Comparison of ENCODE assay signal across 17 cellular contexts in the genomic region with DNA sequence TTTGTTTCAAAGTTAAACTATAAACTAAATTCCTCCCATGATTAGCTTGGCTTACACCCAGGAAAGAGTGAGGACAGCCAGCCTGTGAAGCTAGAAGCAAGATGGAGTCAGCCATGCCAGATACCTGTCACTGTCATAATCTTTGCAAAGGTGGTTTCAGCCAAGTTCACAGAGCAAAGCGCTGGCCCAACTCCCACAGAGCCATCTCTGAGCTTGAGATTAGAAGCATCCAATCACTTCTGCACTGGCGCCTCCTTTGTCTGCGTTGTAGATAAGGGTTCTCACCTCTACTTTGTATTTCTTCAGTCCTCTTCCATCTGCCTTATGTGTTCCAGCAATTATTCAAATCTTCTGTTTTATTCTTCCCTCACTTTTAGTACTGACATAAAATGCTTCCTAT.
DNase-seq lines count a peak whose midpoint lies in the region; ATAC-seq and TF ChIP-seq lines count a peak whose summit lies in the region.
"Had no signal": no experiment of that assay in that cellular context is flagged by ENCODE, and none has a peak within 500 bp of the region (broad histone marks: within the 10 kb centered on the region; RNA-seq: fewer than 3 reads in every experiment).

No MANE protein-coding gene starts in this region.

- H4K8ac ChIP-seq in mesendoderm (ENCODE audit: low read depth, low read length), result no peak overlapping the region

- H3K18ac ChIP-seq in mesendoderm (ENCODE audit: low read length), result no peak overlapping the region

- H2AK5ac ChIP-seq in mesendoderm (ENCODE audit: low read length), result no peak overlapping the region

- H2BK15ac ChIP-seq in mesendoderm (replicated peaks; ENCODE audit: low read depth), result no peak overlapping the region

- WGBS in endodermal cell (ENCODE audit: insufficient coverage in 1 of 2, insufficient read length in 1 of 2), 2 experiments, result 69 to 87% methylated on average over 3 of the region's 3 CpGs
- no CpG with 5 or more reads among the region's 3 CpGs for WGBS in mesendoderm (ENCODE audit: extremely low coverage, insufficient coverage, low lambda C conversion rate)

- peak; percentile 1 for DNase-seq in choroid plexus epithelial cell (ENCODE audit: low read depth)
- DNase-seq in endodermal cell, result peak; percentile 67
- DNase-seq in mesendoderm, result peak; percentile 81
- DNase-seq in activated CD4-positive, alpha-beta memory T cell treated with anti-CD3 and anti-CD28 coated beads for 36 hours, result no peak
- no peak for DNase-seq in activated T-cell treated with anti-CD3 and anti-CD28 coated beads, Interleukin-2, amount 50 U/mL, for 48 hours
- DNase-seq in natural killer cell, result no peak
- DNase-seq: BE2C; C1 segment of cervical spinal cord; CD4-positive, CD25-positive, alpha-beta regulatory T cell; CD8-positive, alpha-beta memory T cell; COR-L47; DMS 273 treated with DMSO at 0.1 percent for 48 hours; DMS53; DND-41; EL had no signal

- H4K5ac ChIP-seq in mesendoderm (ENCODE audit: low read length), result no peak overlapping the region

- peaks cover 14% of the 10 kb centered on the region for H3K4me1 Mint-ChIP-seq in endodermal cell
- H3K4me1 Mint-ChIP-seq in activated CD4-positive, alpha-beta memory T cell treated with anti-CD3 and anti-CD28 coated beads for 36 hours (ENCODE audit: low read depth), result no peaks in the 10 kb centered on the region
- no peaks in the 10 kb centered on the region for H3K4me1 Mint-ChIP-seq in natural killer cell
- H3K4me1 Mint-ChIP-seq: CD4-positive, CD25-positive, alpha-beta regulatory T cell; CD8-positive, alpha-beta memory T cell had no signal

- H3K79me2 ChIP-seq in mesendoderm (ENCODE audit: control insufficient read depth, insufficient read depth, low read length), result no peaks in the 10 kb centered on the region

- H3K27me3 ChIP-seq in endodermal cell (ENCODE audit: control insufficient read depth, insufficient read depth, low read length, poor library complexity, severe bottlenecking) (no peaks in the 10 kb centered on the region), mesendoderm (ENCODE audit: insufficient read depth, low read length, poor library complexity) (no peaks in the 10 kb centered on the region)
- H3K27me3 ChIP-seq: BE2C had no signal

- POLR2A ChIA-PET in activated CD4-positive, alpha-beta memory T cell treated with anti-CD3 and anti-CD28 coated beads for 36 hours (lab: Charles Lee), result no interaction called here

- no peaks in the 10 kb centered on the region for H3K79me1 ChIP-seq in mesendoderm (ENCODE audit: low read length)

- intact Hi-C loops in activated CD4-positive, alpha-beta memory T cell treated with anti-CD3 and anti-CD28 coated beads for 36 hours (cut with micrococcal nuclease), result no loop called here
- intact Hi-C loops in natural killer cell (cut with micrococcal nuclease), result no loop called here

- H3K4me3 Mint-ChIP-seq in endodermal cell, result no peak overlapping the region
- H3K4me3 Mint-ChIP-seq in activated CD4-positive, alpha-beta memory T cell treated with anti-CD3 and anti-CD28 coated beads for 36 hours, result no peak overlapping the region
- no peak overlapping the region for H3K4me3 Mint-ChIP-seq in natural killer cell
- H3K4me3 Mint-ChIP-seq: CD4-positive, CD25-positive, alpha-beta regulatory T cell; CD8-positive, alpha-beta memory T cell had no signal

- H3K27ac ChIP-seq in endodermal cell (ENCODE audit: low read depth, low read length), result no peak overlapping the region
- no peak overlapping the region for H3K27ac ChIP-seq in mesendoderm (ENCODE audit: low read depth, low read length)

- H3K4me1 ChIP-seq in endodermal cell (ENCODE audit: control insufficient read depth, insufficient read depth, low read length) (no peaks in the 10 kb centered on the region), mesendoderm (ENCODE audit: control insufficient read depth, low read depth, low read length) (peaks cover 6% of the 10 kb centered on the region)
- H3K4me1 ChIP-seq: BE2C had no signal

- H3K36me3 Mint-ChIP-seq in endodermal cell (ENCODE audit: low read depth) (no peaks in the 10 kb centered on the region), natural killer cell (no peaks in the 10 kb centered on the region)
- no peaks in the 10 kb centered on the region for H3K36me3 Mint-ChIP-seq in activated CD4-positive, alpha-beta memory T cell treated with anti-CD3 and anti-CD28 coated beads for 36 hours
- H3K36me3 Mint-ChIP-seq: CD4-positive, CD25-positive, alpha-beta regulatory T cell; CD8-positive, alpha-beta memory T cell had no signal

- no peak overlapping the region for H3K9ac ChIP-seq in endodermal cell (ENCODE audit: extremely low read depth, low read length, poor library complexity, severe bottlenecking)
- no peak overlapping the region for H3K9ac ChIP-seq in mesendoderm (ENCODE audit: low read length)

- ATAC-seq in natural killer cell, result no peak
- ATAC-seq: GM12878 had no signal

- peak overlapping the region; percentile 36 for H3K4ac ChIP-seq in mesendoderm (ENCODE audit: low read depth, low read length)

- H3K4me2 ChIP-seq in mesendoderm (ENCODE audit: low read length), result no peak overlapping the region

- no peak for TF ChIP-seq CTCF in choroid plexus epithelial cell (conservative IDR thresholded peaks at IDR 0.05; ENCODE audit: low read depth, low read length)
- TF ChIP-seq CTCF in endodermal cell (conservative IDR thresholded peaks at IDR 0.05), result no peak
- no peak for TF ChIP-seq CTCF in natural killer cell (IDR thresholded peaks at IDR 0.05)

- H3K36me3 ChIP-seq in endodermal cell (ENCODE audit: control insufficient read depth, insufficient read depth, low read length) (no peaks in the 10 kb centered on the region), mesendoderm (ENCODE audit: control insufficient read depth, insufficient read depth, low read length) (no peaks in the 10 kb centered on the region)
- H3K36me3 ChIP-seq: BE2C, HAP-1 had no signal

- peak overlapping the region; percentile 45 for H2BK5ac ChIP-seq in mesendoderm (ENCODE audit: low read length)

- H3K9me3 Mint-ChIP-seq in endodermal cell (no peaks in the 10 kb centered on the region), natural killer cell (peaks cover 0 to 7% of the 10 kb centered on the region in 2 donors)
- no peaks in the 10 kb centered on the region for H3K9me3 Mint-ChIP-seq in activated CD4-positive, alpha-beta memory T cell treated with anti-CD3 and anti-CD28 coated beads for 36 hours

- no peak overlapping the region for H3K4me3 ChIP-seq in choroid plexus epithelial cell (ENCODE audit: low read depth, low read length)
- H3K4me3 ChIP-seq in endodermal cell (ENCODE audit: low read length), result no peak overlapping the region
- no peak overlapping the region for H3K4me3 ChIP-seq in mesendoderm (ENCODE audit: low read length)
- H3K4me3 ChIP-seq: GM12878, HAP-1 had no signal

- H3K27ac Mint-ChIP-seq in endodermal cell, result peak overlapping the region; percentile 80
- H3K27ac Mint-ChIP-seq in activated CD4-positive, alpha-beta memory T cell treated with anti-CD3 and anti-CD28 coated beads for 36 hours, result no peak overlapping the region
- no peak overlapping the region for H3K27ac Mint-ChIP-seq in natural killer cell
- H3K27ac Mint-ChIP-seq: CD4-positive, CD25-positive, alpha-beta regulatory T cell; CD8-positive, alpha-beta memory T cell had no signal

- H3K9me3 ChIP-seq in endodermal cell (ENCODE audit: control insufficient read depth, low read length), result no peaks in the 10 kb centered on the region
- H3K9me3 ChIP-seq: BE2C, HAP-1 had no signal

- no peak overlapping the region for H2BK120ac ChIP-seq in mesendoderm (ENCODE audit: low read depth, low read length)

- H3K56ac ChIP-seq in mesendoderm (ENCODE audit: low read length), result no peak overlapping the region

- H3K27me3 Mint-ChIP-seq in endodermal cell (ENCODE audit: insufficient read depth) (no peaks in the 10 kb centered on the region), natural killer cell (ENCODE audit: low read depth in 2 of 2) (no peaks in the 10 kb centered on the region)
- peaks cover 8% of the 10 kb centered on the region for H3K27me3 Mint-ChIP-seq in activated CD4-positive, alpha-beta memory T cell treated with anti-CD3 and anti-CD28 coated beads for 36 hours

- no peak overlapping the region for H3K23ac ChIP-seq in mesendoderm (ENCODE audit: low read length)

- CTCF ChIA-PET in activated CD4-positive, alpha-beta memory T cell treated with anti-CD3 and anti-CD28 coated beads for 36 hours (lab: Charles Lee), result no interaction called here

Comparison
In these comparisons a context has a peak if more than half of its experiments do, and no peak if none do; other contexts are left out.
1. DNase-seq: peak in choroid plexus epithelial cell (single experiment), endodermal cell (single experiment) and mesendoderm (single experiment); none in activated CD4-positive, alpha-beta memory T cell treated with anti-CD3 and anti-CD28 coated beads for 36 hours (single experiment), activated T-cell treated with anti-CD3 and anti-CD28 coated beads, Interleukin-2, amount 50 U/mL, for 48 hours (0 of 2) and natural killer cell (single experiment).